27 cellular contexts compared by ENCODE assay signal in genomic region chr16:72960101-72960500, GRCh38.
"Had no signal": no experiment of that assay in that cellular context is flagged by ENCODE, and none has a peak within 500 bp of the region (broad histone marks: within the 10 kb centered on the region; RNA-seq: fewer than 3 reads in every experiment).

No MANE protein-coding gene starts in this region.

- H3K9me3 Mint-ChIP-seq: activated B cell treated with CpG ODN at 0.5 μM for 24 hours; activated CD4-positive, alpha-beta T cell treated with anti-CD3 and anti-CD28 coated beads, Interleukin-2, amount 10 ng/mL, durations not matched to agents 24 days and 14 days; activated naive CD8-positive, alpha-beta T cell treated with anti-CD3 and anti-CD28 coated beads for 36 hours; activated T-cell treated with anti-CD3 and anti-CD28 coated beads, Interleukin-2, amount 50 U/mL, for 72 hours had no signal

- H3K27me3 ChIP-seq: brain microvascular endothelial cell, MG63 had no signal

- H3K36me3 ChIP-seq: MG63 had no signal

- H3K27me3 Mint-ChIP-seq: activated B cell treated with CpG ODN at 0.5 μM for 24 hours; activated CD4-positive, alpha-beta memory T cell treated with anti-CD3 and anti-CD28 coated beads for 36 hours; activated naive CD8-positive, alpha-beta T cell treated with anti-CD3 and anti-CD28 coated beads for 36 hours had no signal

- H3K9me3 ChIP-seq: MG63 had no signal

- ATAC-seq: activated T-cell treated with anti-CD3 and anti-CD28 coated beads, Interleukin-2, amount 50 U/mL, for 72 hours; PC-3; T-helper 17 cell had no signal

- H3K4me1 Mint-ChIP-seq: activated B cell treated with CpG ODN at 0.5 μM for 24 hours; activated CD4-positive, alpha-beta T cell treated with anti-CD3 and anti-CD28 coated beads, Interleukin-2, amount 10 ng/mL, durations not matched to agents 24 days and 14 days; activated naive CD8-positive, alpha-beta T cell treated with anti-CD3 and anti-CD28 coated beads for 36 hours; T-helper 17 cell had no signal

- H3K27ac ChIP-seq: brain microvascular endothelial cell had no signal

- H3K27ac Mint-ChIP-seq: activated B cell treated with CpG ODN at 0.5 μM for 24 hours; activated CD4-positive, alpha-beta memory T cell treated with anti-CD3 and anti-CD28 coated beads for 36 hours; activated CD4-positive, alpha-beta T cell treated with anti-CD3 and anti-CD28 coated beads, Interleukin-2, amount 10 ng/mL, durations not matched to agents 24 days and 14 days; activated naive CD4-positive, alpha-beta T cell treated with anti-CD3 and anti-CD28 coated beads, Interleukin-2, amount 10 ng/mL, durations not matched to agents 7 days and 5 days; activated naive CD8-positive, alpha-beta T cell treated with anti-CD3 and anti-CD28 coated beads for 36 hours; activated T-cell treated with anti-CD3 and anti-CD28 coated beads, Interleukin-2, amount 50 U/mL, for 72 hours; activated T-helper 2 cell treated with anti-CD3 and anti-CD28 coated beads, Interferon-gamma antibody, Interleukin-2, Interleukin-4, amounts not matched to agents 10 μg/mL and 5 μg/mL and 100 μg/mL, durations not matched to agents 14 hours and 24 hours and 36 hours; T-helper 17 cell had no signal

- H3K4me3 ChIP-seq: MG63 had no signal

- DNase-seq: activated B cell treated with CpG ODN at 0.5 μM for 24 hours; activated CD4-positive, alpha-beta memory T cell treated with anti-CD3 and anti-CD28 coated beads for 36 hours; activated CD4-positive, alpha-beta T cell treated with anti-CD3 and anti-CD28 coated beads for 1 hour; activated CD4-positive, alpha-beta T cell treated with anti-CD3 and anti-CD28 coated beads, Interleukin-2, amount 10 ng/mL, durations not matched to agents 24 days and 14 days; activated CD8-positive, alpha-beta memory T cell treated with anti-CD3 and anti-CD28 coated beads for 24 hours; activated gamma-delta T cell treated with Interleukin-2 at 50 U/mL for 16 hours; activated naive CD4-positive, alpha-beta T cell treated with anti-CD3 and anti-CD28 coated beads, Interleukin-2, amount 10 ng/mL, durations not matched to agents 7 days and 5 days; activated naive CD8-positive, alpha-beta T cell treated with anti-CD3 and anti-CD28 coated beads for 36 hours; activated T-cell treated with anti-CD3 and anti-CD28 coated beads, Interleukin-2, amount 50 U/mL, for 72 hours; brain microvascular endothelial cell; MG63; MV-4-11; NCI-H1092 treated with DMSO at 0.1 percent for 48 hours; NCI-H1417 treated with DMSO at 0.1 percent for 48 hours; NCI-H1694; NCI-H2029; NCI-H2107; NCI-H2171 treated with DMSO at 0.1 percent for 48 hours; NCI-H226; NCI-H510A; NCI-H526 treated with DMSO at 0.1 percent for 48 hours; NCI-H82; PC-3; SIG-M5; T-helper 17 cell; T-helper 9 cell had no signal

- H3K4me3 Mint-ChIP-seq: activated B cell treated with CpG ODN at 0.5 μM for 24 hours; activated CD4-positive, alpha-beta memory T cell treated with anti-CD3 and anti-CD28 coated beads for 36 hours; activated CD4-positive, alpha-beta T cell treated with anti-CD3 and anti-CD28 coated beads, Interleukin-2, amount 10 ng/mL, durations not matched to agents 24 days and 14 days; activated naive CD4-positive, alpha-beta T cell treated with anti-CD3 and anti-CD28 coated beads, Interleukin-2, amount 10 ng/mL, durations not matched to agents 7 days and 5 days; activated naive CD8-positive, alpha-beta T cell treated with anti-CD3 and anti-CD28 coated beads for 36 hours; activated T-cell treated with anti-CD3 and anti-CD28 coated beads, Interleukin-2, amount 50 U/mL, for 72 hours; T-helper 17 cell had no signal
